ENCODE assay signal across 1 cellular context in genomic region chr17:59627269-59627668, GRCh38.
TF ChIP-seq lines count a peak whose summit lies in the region.

No MANE protein-coding gene starts in this region.

TF ChIP-seq in A549, 52 proteins besides CTCF, POLR2A, EP300 and RAD21 (continued from another document):
- TF ChIP-seq E2F6 (IDR thresholded peaks at IDR 0.05; ENCODE audit: borderline replicate concordance, low read depth): no peak
